In the genomic region with DNA sequence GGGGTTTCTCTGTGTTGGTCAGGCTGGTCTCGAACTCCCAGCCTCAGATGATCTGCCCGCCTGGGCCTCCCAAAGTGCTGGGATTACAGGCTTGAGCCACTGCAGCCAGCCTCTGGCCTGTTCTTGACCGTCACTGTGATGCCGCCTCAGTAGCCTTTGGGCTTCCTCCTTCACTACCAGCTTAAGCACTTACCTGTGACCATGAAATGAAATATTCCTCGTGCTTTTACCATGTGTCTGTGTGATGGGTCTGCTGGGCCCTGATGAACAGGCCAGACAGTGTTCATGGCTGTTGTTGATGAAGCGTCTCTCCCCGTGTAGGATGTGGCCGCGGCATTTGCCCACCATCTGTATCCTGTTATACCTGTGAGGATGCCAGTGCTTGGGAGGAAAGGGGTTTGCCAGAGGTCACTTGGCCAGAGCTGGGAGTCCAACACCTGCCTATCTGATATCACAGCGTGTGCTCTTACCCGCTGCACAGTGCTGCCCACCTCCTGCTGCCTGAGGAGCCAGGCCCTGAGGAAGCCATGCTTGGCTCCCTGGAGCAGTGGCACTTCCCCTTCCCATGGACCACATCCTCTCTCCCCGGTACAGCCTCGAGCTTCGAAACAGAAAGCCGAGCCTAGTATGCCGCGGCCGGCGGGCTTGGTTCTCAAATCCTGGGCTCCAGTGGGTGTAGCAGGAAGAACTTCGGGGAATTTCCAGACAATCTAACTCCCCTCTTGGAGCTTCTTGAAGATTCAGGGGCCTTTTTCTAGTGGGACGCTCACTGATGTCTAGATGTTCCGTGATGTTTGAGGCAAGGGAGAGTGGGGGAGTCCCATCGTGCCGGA, we compare ENCODE assay signal across 2 cellular contexts.
TF ChIP-seq lines count a peak whose summit lies in the region.

No MANE protein-coding gene starts in this region.

TF ChIP-seq in H1, 55 proteins besides CTCF, POLR2A, EP300 and RAD21 (continued from another document):
- no peak for TF ChIP-seq CREB1 (IDR thresholded peaks at IDR 0.05)
- no peak for TF ChIP-seq SIX5 (IDR thresholded peaks at IDR 0.05; ENCODE audit: low read depth, low read length)
- no peak for TF ChIP-seq POU5F1 (IDR thresholded peaks at IDR 0.05; ENCODE audit: low read depth, low read length)
- TF ChIP-seq CHD2 (IDR thresholded peaks at IDR 0.05; ENCODE audit: low read length): no peak
- no peak for TF ChIP-seq RXRA (IDR thresholded peaks at IDR 0.05; ENCODE audit: insufficient read depth, low read depth, low read length)
- TF ChIP-seq TAF7 (optimal IDR thresholded peaks at IDR 0.05; ENCODE audit: borderline replicate concordance, low read depth, low read length): no peak
- TF ChIP-seq CTBP2 (IDR thresholded peaks at IDR 0.05; ENCODE audit: borderline replicate concordance, insufficient read depth, insufficient read length, low read length): no peak

TF ChIP-seq in SK-N-SH treated with all-trans-retinoic acid at 6 μM for 48 hours, 23 proteins besides CTCF, POLR2A, EP300 and RAD21:
- TF ChIP-seq, protein P1, sequence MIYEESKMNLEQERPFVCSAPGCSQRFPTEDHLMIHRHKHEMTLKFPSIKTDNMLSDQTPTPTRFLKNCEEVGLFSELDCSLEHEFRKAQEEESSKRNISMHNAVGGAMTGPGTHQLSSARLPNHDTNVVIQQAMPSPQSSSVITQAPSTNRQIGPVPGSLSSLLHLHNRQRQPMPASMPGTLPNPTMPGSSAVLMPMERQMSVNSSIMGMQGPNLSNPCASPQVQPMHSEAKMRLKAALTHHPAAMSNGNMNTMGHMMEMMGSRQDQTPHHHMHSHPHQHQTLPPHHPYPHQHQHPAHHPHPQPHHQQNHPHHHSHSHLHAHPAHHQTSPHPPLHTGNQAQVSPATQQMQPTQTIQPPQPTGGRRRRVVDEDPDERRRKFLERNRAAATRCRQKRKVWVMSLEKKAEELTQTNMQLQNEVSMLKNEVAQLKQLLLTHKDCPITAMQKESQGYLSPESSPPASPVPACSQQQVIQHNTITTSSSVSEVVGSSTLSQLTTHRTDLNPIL (CRISPR knock-in tag; IDR thresholded peaks at IDR 0.05; ENCODE audit: low read depth): no peak
- TF ChIP-seq ARNTL (CRISPR knock-in tag; IDR thresholded peaks at IDR 0.05; ENCODE audit: borderline replicate concordance, low read depth) (no peak), ZFP3 (CRISPR knock-in tag; IDR thresholded peaks at IDR 0.05) (no peak), BACH2 (CRISPR knock-in tag; IDR thresholded peaks at IDR 0.05; ENCODE audit: borderline replicate concordance) (no peak)
